22 cellular contexts compared by ENCODE assay signal in genomic region chr7:1691096-1691495, GRCh38. TPM values are rescaled to one million over a fixed set of nuclear protein-coding genes. Genes with fewer than 3 reads are reported as not detected.
DNase-seq lines count a peak whose midpoint lies in the region; ATAC-seq and TF ChIP-seq lines count a peak whose summit lies in the region.
"Had no signal": no experiment of that assay in that cellular context is flagged by ENCODE, and none has a peak within 500 bp of the region (broad histone marks: within the 10 kb centered on the region; RNA-seq: fewer than 3 reads in every experiment).

No MANE protein-coding gene starts in this region.

- no peak overlapping the region for H2BK20ac ChIP-seq in H9 (ENCODE audit: low read depth, low read length, poor library complexity, severe bottlenecking)

- no peak overlapping the region for H3T11ph ChIP-seq in H9 (ENCODE audit: low read length)

- H3K4me1 Mint-ChIP-seq in H9, result peaks cover 9 to 14% of the 10 kb centered on the region in 2 experiments
- H3K4me1 Mint-ChIP-seq: activated naive CD4-positive, alpha-beta T cell treated with anti-CD3 and anti-CD28 coated beads, Interleukin-2, amount 50 U/mL, for 24 hours; CD8-positive, alpha-beta memory T cell; immature natural killer cell had no signal

- no peak for TF ChIP-seq POLR2A in esophagus muscularis mucosa (IDR thresholded peaks at IDR 0.05; ENCODE audit: low read depth)
- TF ChIP-seq POLR2A in stomach (IDR thresholded peaks at IDR 0.05), result no peak

- H3K23ac ChIP-seq in H9 (ENCODE audit: insufficient read length, low read depth, low read length), result no peak overlapping the region

- POLR2A ChIA-PET in SK-N-SH (lab: Yijun Ruan, JAX), result no interaction called here

- H3K14ac ChIP-seq in H9 (ENCODE audit: insufficient read depth, low read length), result no peak overlapping the region

- H3K18ac ChIP-seq in H9 (ENCODE audit: insufficient read length, low read depth, low read length), result no peak overlapping the region

- no peak for TF ChIP-seq RAD21 in SK-N-SH (IDR thresholded peaks at IDR 0.05; ENCODE audit: low read length)

- DNase-seq in SK-N-SH (peak; percentile 7), H9 (peak; percentile 10), esophagus muscularis mucosa (ENCODE audit: extremely low spot score) (no peak), stomach (peak; percentile 17), hepatocyte (ENCODE audit: low spot score) (no peak), GM13976 (ENCODE audit: low spot score) (no peak)
- DNase-seq: activated T-cell treated with anti-CD3 and anti-CD28 coated beads, Interleukin-2, amount 50 U/mL, for 1 hour; AML-193; brain microvascular endothelial cell; cortex of kidney; DMS79 treated with DMSO at 0.1 percent for 48 hours; immature natural killer cell; IMR-90; lower lobe of right lung; NCI-H1105 treated with DMSO at 0.1 percent for 48 hours; NCI-H510A treated with DMSO at 0.1 percent for 48 hours had no signal

- H3K27ac ChIP-seq in SK-N-SH (ENCODE audit: low read depth in 2 of 2, low read length in 1 of 2) (no peak overlapping the region), H9 (ENCODE audit: insufficient read length, low read depth, low read length) (no peak overlapping the region), esophagus muscularis mucosa (replicated peaks in 1 of 4) (peak overlapping the region in 3 of 4 donors; percentile 47 to 55 (median 55)), stomach (no peak overlapping the region), hepatocyte (no peak overlapping the region)
- H3K27ac ChIP-seq: 22Rv1, brain microvascular endothelial cell, lower lobe of right lung had no signal

- H3K4ac ChIP-seq in H9 (ENCODE audit: low read depth, low read length), result no peak overlapping the region

- H3K9me3 Mint-ChIP-seq in H9, result peaks cover 3 to 7% of the 10 kb centered on the region in 2 experiments

- no peaks in the 10 kb centered on the region for H3K23me2 ChIP-seq in H9 (ENCODE audit: insufficient read length, low read depth, low read length, poor library complexity, severe bottlenecking)

- no peaks in the 10 kb centered on the region for H4K20me1 ChIP-seq in SK-N-SH (ENCODE audit: insufficient read depth)
- no peaks in the 10 kb centered on the region for H4K20me1 ChIP-seq in H9 (ENCODE audit: control insufficient read depth, insufficient read depth, insufficient read length)
- H4K20me1 ChIP-seq in hepatocyte (ENCODE audit: insufficient read depth, poor library complexity, severe bottlenecking), result no peaks in the 10 kb centered on the region

- in situ Hi-C loops in GM13976 (cut with MboI; ENCODE audit: low sequenced_read_pairs, unreplicated experiment), result no loop called here

- H4K91ac ChIP-seq in H9 (ENCODE audit: insufficient read length, low read depth, low read length), result no peak overlapping the region

- H3K4me2 ChIP-seq in SK-N-SH (no peak overlapping the region), H9 (ENCODE audit: insufficient read depth, insufficient read length, low read length) (no peak overlapping the region), hepatocyte (no peak overlapping the region)

- no peak overlapping the region for H2BK15ac ChIP-seq in H9 (ENCODE audit: low read depth, low read length)

- H3K27ac Mint-ChIP-seq in H9, result no peak overlapping the region
- H3K27ac Mint-ChIP-seq: activated naive CD4-positive, alpha-beta T cell treated with anti-CD3 and anti-CD28 coated beads, Interleukin-2, amount 50 U/mL, for 24 hours; CD8-positive, alpha-beta memory T cell; immature natural killer cell had no signal

- TF ChIP-seq EP300 in SK-N-SH (IDR thresholded peaks at IDR 0.05; ENCODE audit: borderline replicate concordance in 1 of 2, low read depth in 1 of 2, low read length in 1 of 2) (no peak), esophagus muscularis mucosa (IDR thresholded peaks at IDR 0.05) (no peak), stomach (IDR thresholded peaks at IDR 0.05) (no peak)

- WGBS in SK-N-SH (ENCODE audit: low lambda C conversion rate), result 54% methylated on average over 6 of the region's 8 CpGs
- WGBS in H9 (ENCODE audit: extremely low coverage, insufficient read length, low lambda C conversion rate), result no CpG with 5 or more reads among the region's 8 CpGs
- 94% methylated on average over 5 of the region's 8 CpGs for WGBS in esophagus muscularis mucosa
- WGBS in stomach, 5 donors, result 87 to 92% (median 90%) methylated on average over 6 to 8 of the region's 8 CpGs
- WGBS in hepatocyte (ENCODE audit: low lambda C conversion rate, missing lambda C conversion rate), result 94% methylated on average over 8 of the region's 8 CpGs

- H4K5ac ChIP-seq in H9 (ENCODE audit: insufficient read length, low read depth, low read length), result no peak overlapping the region

- H3K4me3 ChIP-seq in SK-N-SH (ENCODE audit: low read depth in 2 of 2, low read length in 1 of 2), result no peak overlapping the region
- no peak overlapping the region for H3K4me3 ChIP-seq in esophagus muscularis mucosa
- H3K4me3 ChIP-seq in stomach, result no peak overlapping the region
- H3K4me3 ChIP-seq in hepatocyte, result no peak overlapping the region
- H3K4me3 ChIP-seq: lower lobe of right lung had no signal

- H2BK12ac ChIP-seq in H9 (ENCODE audit: insufficient read length, low read depth, low read length), result no peak overlapping the region

- H2AFZ ChIP-seq in SK-N-SH (ENCODE audit: low read depth), result no peak overlapping the region
- H2AFZ ChIP-seq in H9 (ENCODE audit: low read length), result no peak overlapping the region
- H2AFZ ChIP-seq in hepatocyte, result no peak overlapping the region

- no peaks in the 10 kb centered on the region for H3K79me1 ChIP-seq in H9 (ENCODE audit: insufficient read depth, low read depth, low read length, poor library complexity, severe bottlenecking)

- H3K9me3 ChIP-seq in SK-N-SH (no peaks in the 10 kb centered on the region), H9 (ENCODE audit: control insufficient read depth, low read depth, low read length) (no peaks in the 10 kb centered on the region), esophagus muscularis mucosa (no peaks in the 10 kb centered on the region), stomach (no peaks in the 10 kb centered on the region), hepatocyte (ENCODE audit: low read depth) (no peaks in the 10 kb centered on the region)
- H3K9me3 ChIP-seq: lower lobe of right lung had no signal

- no peak overlapping the region for H3K9ac ChIP-seq in SK-N-SH
- H3K9ac ChIP-seq in H9 (ENCODE audit: extremely low read depth, insufficient read length, low read length), result no peak overlapping the region

- H2BK120ac ChIP-seq in H9 (ENCODE audit: low read depth, low read length, poor library complexity, severe bottlenecking), result no peak overlapping the region

- no peak overlapping the region for H3K4me3 Mint-ChIP-seq in H9
- H3K4me3 Mint-ChIP-seq: activated naive CD4-positive, alpha-beta T cell treated with anti-CD3 and anti-CD28 coated beads, Interleukin-2, amount 50 U/mL, for 24 hours; CD8-positive, alpha-beta memory T cell; immature natural killer cell had no signal

- H3K36me3 ChIP-seq in SK-N-SH (replicated peaks in 1 of 2; ENCODE audit: control insufficient read depth in 1 of 2, insufficient read depth in 2 of 2, low read length in 1 of 2), result no peaks in the 10 kb centered on the region
- H3K36me3 ChIP-seq in esophagus muscularis mucosa, result peaks cover 0 to 23% (median 0%) of the 10 kb centered on the region in 4 donors
- H3K36me3 ChIP-seq in stomach, result no peaks in the 10 kb centered on the region
- H3K36me3 ChIP-seq in hepatocyte (replicated peaks; ENCODE audit: insufficient read depth, low read depth), result no peaks in the 10 kb centered on the region
- H3K36me3 ChIP-seq: brain microvascular endothelial cell, lower lobe of right lung had no signal

- H3K27me3 ChIP-seq in SK-N-SH (ENCODE audit: insufficient read depth) (no peaks in the 10 kb centered on the region), H9 (ENCODE audit: insufficient read depth, low read length) (no peaks in the 10 kb centered on the region), esophagus muscularis mucosa (peaks cover 0 to 41% (median 0%) of the 10 kb centered on the region in 4 donors), stomach (peaks cover 0 to 48% (median 8%) of the 10 kb centered on the region in 3 donors), hepatocyte (no peaks in the 10 kb centered on the region)
- H3K27me3 ChIP-seq: brain microvascular endothelial cell had no signal

- no peak overlapping the region for H4K8ac ChIP-seq in H9 (replicated peaks; ENCODE audit: insufficient read length, low read depth, low read length)

- peaks cover 10% of the 10 kb centered on the region for H3K27me3 Mint-ChIP-seq in H9 (ENCODE audit: low read depth)

- H3K9me2 ChIP-seq in SK-N-SH (no peaks in the 10 kb centered on the region), hepatocyte (replicated peaks; ENCODE audit: insufficient read depth) (no peaks in the 10 kb centered on the region)

- no peaks in the 10 kb centered on the region for H3F3A ChIP-seq in SK-N-SH (replicated peaks; ENCODE audit: insufficient read depth)

- H3K4me1 ChIP-seq in SK-N-SH (ENCODE audit: control insufficient read depth in 1 of 2, insufficient read depth in 2 of 2, low read depth in 1 of 2, low read length in 1 of 2), result peaks cover 0 to 25% of the 10 kb centered on the region in 2 experiments; a peak in 1 of 4 replicates
- no peaks in the 10 kb centered on the region; the same call in 1 of the 2 replicates for H3K4me1 ChIP-seq in H9 (ENCODE audit: insufficient read depth, low read length)
- peaks cover 3 to 18% (median 12%) of the 10 kb centered on the region in 4 donors for H3K4me1 ChIP-seq in esophagus muscularis mucosa
- H3K4me1 ChIP-seq in stomach, result peaks cover 0 to 12% (median 0%) of the 10 kb centered on the region in 4 donors
- no peaks in the 10 kb centered on the region for H3K4me1 ChIP-seq in hepatocyte (ENCODE audit: insufficient read depth)
- H3K4me1 ChIP-seq: lower lobe of right lung had no signal

- CTCF ChIA-PET in SK-N-SH (lab: Yijun Ruan, JAX), result interaction anchor here (1.4 to 1.9 kb wide), 3 partner anchors 10 to 19 kb away, joined by 4 to 7 read pairs (median 4); no protein-coding TSS in a partner anchor

- intact Hi-C loops in esophagus muscularis mucosa (cut with DNase I), result no loop called here
- intact Hi-C loops in stomach (cut with DNase I; ENCODE audit: low total_unique reads), result no loop called here

- H2BK5ac ChIP-seq in H9 (ENCODE audit: insufficient read length, low read length), result no peak overlapping the region

- no peak for ATAC-seq in SK-N-SH treated with all-trans-retinoic acid at 6 μM for 48 hours
- no peak for ATAC-seq in GM21576 (IDR thresholded peaks at IDR 0.05; ENCODE audit: unreplicated experiment)
- ATAC-seq: lower lobe of right lung had no signal

- H2AK5ac ChIP-seq in H9 (ENCODE audit: insufficient read length, low read length), result no peak overlapping the region

- no peak overlapping the region for H3K56ac ChIP-seq in H9 (ENCODE audit: insufficient read length, low read depth, low read length)

- no peaks in the 10 kb centered on the region for H3K79me2 ChIP-seq in SK-N-SH (ENCODE audit: insufficient read depth)
- no peaks in the 10 kb centered on the region for H3K79me2 ChIP-seq in H9 (ENCODE audit: insufficient read depth, low read length)
- H3K79me2 ChIP-seq in hepatocyte, result no peaks in the 10 kb centered on the region

- TF ChIP-seq CTCF in SK-N-SH (IDR thresholded peaks at IDR 0.05) (no peak), H9 (conservative IDR thresholded peaks at IDR 0.05) (no peak), esophagus muscularis mucosa (IDR thresholded peaks at IDR 0.05) (no peak), stomach (IDR thresholded peaks at IDR 0.05) (no peak), hepatocyte (IDR thresholded peaks at IDR 0.05; ENCODE audit: poor library complexity) (no peak), GM13976 (IDR thresholded peaks at IDR 0.05; ENCODE audit: borderline replicate concordance, control extremely low read depth, extremely low read depth, insufficient read depth, missing control alignments) (no peak)

- H3K36me3 Mint-ChIP-seq in H9 (ENCODE audit: insufficient read depth in 1 of 3, low read depth in 3 of 3), result no peaks in the 10 kb centered on the region
- H3K36me3 Mint-ChIP-seq: activated naive CD4-positive, alpha-beta T cell treated with anti-CD3 and anti-CD28 coated beads, Interleukin-2, amount 50 U/mL, for 24 hours; CD8-positive, alpha-beta memory T cell; immature natural killer cell had no signal

RNA-seq across cellular contexts. Expression of gene ELFN1, which starts 21.0 kb away (rescaled TPM):
- polyA plus RNA-seq in SK-N-SH (2012; rRNA removed), result 0.05 and 0.06 TPM in 2 replicates
- 0.01 and 0.03 TPM in 2 replicates for polyA plus RNA-seq in SK-N-SH (2012; cell fraction: cytosol; rRNA removed)
- polyA plus RNA-seq in SK-N-SH (2012; cell fraction: nucleus; rRNA removed), result 0.01 and 0.05 TPM in 2 replicates
- total RNA-seq in H9 (2021), result 3.7 and 4.0 TPM in 2 replicates
- 1 to 10 TPM in 3 of 4 donors, under 1 TPM in 1; 0.86 to 3.3 (median 1.9) TPM for total RNA-seq in esophagus muscularis mucosa
- 1 to 10 TPM in 1 of 5 donors, under 1 TPM in 3, not detected in 1; 0.43 to 4.3 (median 0.50) TPM for total RNA-seq in stomach
- polyA plus RNA-seq in stomach, result under 1 TPM; 0.19 to 0.76 (median 0.53) TPM
- 2.9 and 3.6 TPM in 2 replicates for total RNA-seq in hepatocyte
- 1.3 and 5.5 TPM in 2 replicates for polyA plus RNA-seq in hepatocyte
- total RNA-seq: myocyte had no signal

Comparison
In these comparisons a context has a peak if more than half of its experiments do, and no peak if none do; other contexts are left out.
1. DNase-seq: peak in SK-N-SH (single experiment), H9 (single experiment) and stomach (single experiment); none in esophagus muscularis mucosa (single experiment), hepatocyte (single experiment) and GM13976 (single experiment).
2. H3K27ac ChIP-seq: peak in esophagus muscularis mucosa (3 of 4); none in SK-N-SH (0 of 2), H9 (single experiment), stomach (0 of 5) and hepatocyte (single experiment).